ENCODE assay signal across 8 cellular contexts in genomic region chr15:47987908-47988532, GRCh38.
DNase-seq lines count a peak whose midpoint lies in the region; ATAC-seq and TF ChIP-seq lines count a peak whose summit lies in the region.

No MANE protein-coding gene starts in this region.

- WGBS in aorta, 2 donors: 56 to 57% methylated on average over 3 of the region's 3 CpGs

- no peak overlapping the region for H3K4me3 ChIP-seq in H7 (ENCODE audit: insufficient read depth, low read depth, low read length)
- no peak overlapping the region for H3K4me3 ChIP-seq in KMS-11 (IDR thresholded peaks at IDR 0.05; ENCODE audit: insufficient read depth, low read depth, low read length)
- H3K4me3 ChIP-seq in lower lobe of right lung: no peak overlapping the region
- H3K4me3 ChIP-seq in aorta (ENCODE audit: low read length in 2 of 2): no peak overlapping the region

- POLR2A ChIA-PET in GM10248 (lab: Yijun Ruan, JAX): no interaction called here

- H3K27me3 ChIP-seq in H7 (ENCODE audit: control insufficient read depth, insufficient read depth, low read length) (no peaks in the 10 kb centered on the region), KMS-11 (ENCODE audit: insufficient read depth, low read depth) (no peaks in the 10 kb centered on the region), lower lobe of right lung (ENCODE audit: low read depth) (no peaks in the 10 kb centered on the region), aorta (ENCODE audit: control insufficient read depth in 1 of 2, insufficient read depth in 2 of 2, low read length in 1 of 2) (no peaks in the 10 kb centered on the region)

- TF ChIP-seq CTCF in GM10248 (IDR thresholded peaks at IDR 0.05; ENCODE audit: control extremely low read depth, extremely low read depth, low read depth, missing control alignments): peak; percentile 61
- peak; percentile 81 for TF ChIP-seq CTCF in KMS-11 (conservative IDR thresholded peaks at IDR 0.05; ENCODE audit: low read depth, low read length)
- TF ChIP-seq CTCF in lower lobe of right lung (IDR thresholded peaks at IDR 0.05): peak; percentile 66

- peak; percentile 47 for DNase-seq in A172 (ENCODE audit: low spot score)
- peak; percentile 48 for DNase-seq in GM10248 (ENCODE audit: extremely low spot score)
- DNase-seq in H7: peak; percentile 24
- DNase-seq in OCI-M1 (lab: John Stamatoyannopoulos, UW): peak; percentile 70
- DNase-seq in dedifferentiated amniotic fluid mesenchymal stem cell (ENCODE audit: extremely low spot score): peak; percentile 56
- DNase-seq in lower lobe of right lung: no peak
- no peak for DNase-seq in aorta

- peak; percentile 87 to 94 for ATAC-seq in lower lobe of right lung
- ATAC-seq in aorta (ENCODE audit: low FRiP score): peak; percentile 87

- no peaks in the 10 kb centered on the region for H3K36me3 ChIP-seq in H7 (replicated peaks; ENCODE audit: control insufficient read depth, insufficient read depth, low read length)
- no peaks in the 10 kb centered on the region for H3K36me3 ChIP-seq in KMS-11 (ENCODE audit: insufficient read depth)
- H3K36me3 ChIP-seq in lower lobe of right lung: no peaks in the 10 kb centered on the region
- no peaks in the 10 kb centered on the region for H3K36me3 ChIP-seq in aorta (ENCODE audit: control insufficient read depth in 1 of 2, insufficient read depth in 2 of 2, low read length in 1 of 2)

- CTCF ChIA-PET in GM10248 (lab: Yijun Ruan, JAX): interaction anchor here (0.6 to 5.9 kb wide), 49 partner anchors 10 to 1897 kb away, joined by 3 to 66 read pairs (median 4); no protein-coding TSS in a partner anchor

- intact Hi-C loops in lower lobe of right lung (cut with DNase I): loop anchor here (10.0 kb wide), 1 partner anchor 793 kb away; no protein-coding TSS in a partner anchor
- intact Hi-C loops in aorta (cut with DNase I): loop anchor here (2.0 to 10.0 kb wide), 4 partner anchors 266 to 791 kb away; no protein-coding TSS in a partner anchor

- H3K9me3 ChIP-seq in lower lobe of right lung (no peaks in the 10 kb centered on the region), aorta (ENCODE audit: control insufficient read depth, low read length) (no peaks in the 10 kb centered on the region)

- H2AFZ ChIP-seq in KMS-11 (ENCODE audit: low read depth): no peak overlapping the region

- H3K4me1 ChIP-seq in KMS-11 (ENCODE audit: low read depth, poor library complexity, severe bottlenecking) (peaks cover 24% of the 10 kb centered on the region), lower lobe of right lung (peaks cover 19% of the 10 kb centered on the region), aorta (ENCODE audit: control insufficient read depth in 1 of 2, insufficient read depth in 2 of 2, low read length in 2 of 2) (no peaks in the 10 kb centered on the region)

- H3K79me2 ChIP-seq in KMS-11 (ENCODE audit: insufficient read depth, low read depth): no peaks in the 10 kb centered on the region

- no peak overlapping the region for H3K4me2 ChIP-seq in KMS-11

- H4K20me1 ChIP-seq in KMS-11 (ENCODE audit: insufficient read depth): no peaks in the 10 kb centered on the region

- H3K9ac ChIP-seq in KMS-11: no peak overlapping the region

- H3K27ac ChIP-seq in KMS-11 (no peak overlapping the region), lower lobe of right lung (no peak overlapping the region), aorta (ENCODE audit: low read depth in 1 of 2, low read length in 2 of 2) (no peak overlapping the region)

Comparison
In these comparisons a context has a peak if more than half of its experiments do, and no peak if none do; other contexts are left out.
1. DNase-seq: peak in A172 (single experiment), GM10248 (single experiment), H7 (single experiment), OCI-M1 (single experiment) and dedifferentiated amniotic fluid mesenchymal stem cell (single experiment); none in lower lobe of right lung (single experiment) and aorta (0 of 2).
2. Peak in every context shown above with its lines, with median percentiles within 50 percentile points of each other: CTCF ChIP-seq.